In genomic region chr5:9820696-9821449, GRCh38 we compare ENCODE assay signal across 18 cellular contexts.
DNase-seq lines count a peak whose midpoint lies in the region; ATAC-seq, FAIRE-seq and TF ChIP-seq lines count a peak whose summit lies in the region.
"Had no signal": no experiment of that assay in that cellular context is flagged by ENCODE, and none has a peak within 500 bp of the region (broad histone marks: within the 10 kb centered on the region; RNA-seq: fewer than 3 reads in every experiment).

No MANE protein-coding gene starts in this region.

- H4K20me1 ChIP-seq in H1 (replicated peaks in 1 of 2; ENCODE audit: control insufficient read depth in 1 of 2, insufficient read depth in 2 of 2, low read length in 2 of 2): no peaks in the 10 kb centered on the region

- H4K8ac ChIP-seq in H1 (ENCODE audit: extremely low read depth, insufficient read depth, low read length) (no peak overlapping the region), mesendoderm (ENCODE audit: low read depth, low read length) (no peak overlapping the region)

- no peak overlapping the region for H2BK15ac ChIP-seq in H1 (ENCODE audit: low read length)
- H2BK15ac ChIP-seq in mesendoderm (replicated peaks; ENCODE audit: low read depth): no peak overlapping the region

- H3K4me2 ChIP-seq in H1 (ENCODE audit: insufficient read depth in 1 of 2, low read depth in 2 of 2, low read length in 2 of 2) (no peak overlapping the region), mesendoderm (ENCODE audit: low read length) (no peak overlapping the region)

- peak overlapping the region; percentile 38; the same call in 1 of the 2 replicates for H2AFZ ChIP-seq in H1 (ENCODE audit: low read length)

- TF ChIP-seq RAD21 in H1 (IDR thresholded peaks at IDR 0.05 in 1 of 2, conservative IDR thresholded peaks at IDR 0.05 in 1 of 2; ENCODE audit: low read depth in 2 of 2, low read length in 2 of 2): no peak

- no peak for TF ChIP-seq EP300 in H1 (IDR thresholded peaks at IDR 0.05; ENCODE audit: borderline replicate concordance in 1 of 2, low read depth in 2 of 2, low read length in 2 of 2)

- H3K9ac ChIP-seq in H1 (replicated peaks in 1 of 4; ENCODE audit: extremely low read depth in 1 of 4, low read depth in 3 of 4, low read length in 3 of 4) (no peak overlapping the region), mesendoderm (ENCODE audit: low read length) (no peak overlapping the region)

- no peaks in the 10 kb centered on the region for H3K36me3 ChIP-seq in H1 (ENCODE audit: control insufficient read depth in 2 of 4, insufficient read depth in 4 of 4, low read length in 3 of 4)
- H3K36me3 ChIP-seq in mesendoderm (ENCODE audit: control insufficient read depth, insufficient read depth, low read length): no peaks in the 10 kb centered on the region
- H3K36me3 ChIP-seq: ascending aorta, ovary had no signal

- in situ Hi-C loops in ACHN (cut with HindIII; ENCODE audit: low pct_ligation_motif_present, low pct_unique_long_range_greater_than_20kb, low sequenced_read_pairs): no loop called here

- POLR2A ChIA-PET in H1 (lab: Charles Lee; ENCODE audit: partially characterized antibody): no interaction called here

- 84% methylated on average over 4 of the region's 4 CpGs; no CpG with 5 or more reads in 1 of the 2 experiments for WGBS in H1 (ENCODE audit: extremely low coverage in 1 of 2, insufficient coverage in 1 of 2, insufficient read length in 1 of 2, insufficient replicate concordance in 2 of 2, low coverage in 1 of 2, low lambda C conversion rate in 2 of 2, missing lambda C conversion rate in 1 of 2), 2 experiments
- WGBS in mesendoderm (ENCODE audit: extremely low coverage, insufficient coverage, low lambda C conversion rate): no CpG with 5 or more reads among the region's 4 CpGs

- no peak for ATAC-seq in HG02763 (IDR thresholded peaks at IDR 0.05; ENCODE audit: unreplicated experiment)
- ATAC-seq in HG02973 (IDR thresholded peaks at IDR 0.05; ENCODE audit: unreplicated experiment): no peak
- ATAC-seq: left ventricle myocardium superior, SK-N-SH treated with all-trans-retinoic acid at 6 μM for 48 hours had no signal

- H3K27ac ChIP-seq in H1 (ENCODE audit: low read depth, low read length) (no peak overlapping the region), mesendoderm (ENCODE audit: low read depth, low read length) (no peak overlapping the region)
- H3K27ac ChIP-seq: ascending aorta, ovary had no signal

- H3K4me1 ChIP-seq in H1 (replicated peaks in 1 of 4; ENCODE audit: control insufficient read depth in 3 of 4, insufficient read depth in 4 of 4, low read length in 3 of 4) (no peaks in the 10 kb centered on the region), mesendoderm (ENCODE audit: control insufficient read depth, low read depth, low read length) (no peaks in the 10 kb centered on the region)
- H3K4me1 ChIP-seq: ascending aorta, Caco-2 had no signal

- H3K27me3 ChIP-seq in H1 (replicated peaks in 1 of 4; ENCODE audit: control insufficient read depth in 3 of 4, extremely low read depth in 1 of 4, insufficient read depth in 3 of 4, low read length in 3 of 4) (no peaks in the 10 kb centered on the region), mesendoderm (ENCODE audit: insufficient read depth, low read length, poor library complexity) (no peaks in the 10 kb centered on the region)
- H3K27me3 ChIP-seq: ascending aorta, ovary had no signal

- H3K23ac ChIP-seq in H1 (ENCODE audit: insufficient read length) (no peak overlapping the region), mesendoderm (ENCODE audit: low read length) (no peak overlapping the region)

- no peak for TF ChIP-seq CTCF in AG10803 (conservative IDR thresholded peaks at IDR 0.05; ENCODE audit: low read length)
- no peak for TF ChIP-seq CTCF in HFF-Myc (IDR thresholded peaks at IDR 0.05; ENCODE audit: low read depth, low read length, missing control alignments)
- TF ChIP-seq CTCF in H1 (IDR thresholded peaks at IDR 0.05; ENCODE audit: control extremely low read depth in 1 of 3, insufficient read depth in 1 of 3, low read depth in 1 of 3, low read length in 3 of 3): no peak

- H3K56ac ChIP-seq in H1 (replicated peaks; ENCODE audit: insufficient read length, low read depth, low read length) (no peak overlapping the region), mesendoderm (ENCODE audit: low read length) (no peak overlapping the region)

- no peak overlapping the region for H3K4ac ChIP-seq in H1 (replicated peaks; ENCODE audit: insufficient read length, low read depth, low read length)
- peak overlapping the region; percentile 48 for H3K4ac ChIP-seq in mesendoderm (ENCODE audit: low read depth, low read length)

- no peak for TF ChIP-seq POLR2A in H1 (IDR thresholded peaks at IDR 0.05; ENCODE audit: control extremely low read depth in 1 of 2, low read depth in 2 of 2, low read length in 2 of 2)

- no peak overlapping the region for H2BK12ac ChIP-seq in H1 (ENCODE audit: low read depth, low read length)

- no peak overlapping the region for H4K91ac ChIP-seq in H1 (replicated peaks; ENCODE audit: insufficient read length, low read length)

- no peak overlapping the region for H3K14ac ChIP-seq in H1 (ENCODE audit: insufficient read length)

- H3K9me3 ChIP-seq in H1 (ENCODE audit: insufficient read depth in 2 of 2, low read depth in 1 of 2, low read length in 1 of 2): no peaks in the 10 kb centered on the region
- H3K9me3 ChIP-seq: ascending aorta, Caco-2, ovary had no signal

- H4K5ac ChIP-seq in H1 (ENCODE audit: insufficient read length, low read depth, low read length): no peak overlapping the region
- no peak overlapping the region for H4K5ac ChIP-seq in mesendoderm (ENCODE audit: low read length)

- DNase-seq in AG10803 (ENCODE audit: low read depth): peak; percentile 88
- DNase-seq in HFF-Myc (ENCODE audit: extremely low read depth, low read depth): peak; percentile 40
- DNase-seq in H1 (ENCODE audit: low read depth in 1 of 2, low spot score in 2 of 2): no peak
- no peak for DNase-seq in mesendoderm
- DNase-seq in ACHN: no peak
- DNase-seq in GM19239 (ENCODE audit: insufficient read length, low spot score): no peak
- DNase-seq: activated CD4-positive, alpha-beta T cell treated with anti-CD3 and anti-CD28 coated beads for 1 hour; Caco-2; left ventricle myocardium superior; NCI-H1694; NCI-H774; ovary had no signal

- H2BK20ac ChIP-seq in H1 (ENCODE audit: low read length): no peak overlapping the region

- no peak overlapping the region for H2BK120ac ChIP-seq in H1 (replicated peaks; ENCODE audit: low read depth, low read length)
- no peak overlapping the region for H2BK120ac ChIP-seq in mesendoderm (ENCODE audit: low read depth, low read length)

- no peak overlapping the region for H2BK5ac ChIP-seq in H1 (ENCODE audit: low read depth, low read length)
- H2BK5ac ChIP-seq in mesendoderm (ENCODE audit: low read length): no peak overlapping the region

- peak overlapping the region; percentile 30 for H3K4me3 ChIP-seq in AG10803 (ENCODE audit: low read length)
- H3K4me3 ChIP-seq in HFF-Myc (replicated peaks; ENCODE audit: low read depth, low read length): no peak overlapping the region
- no peak overlapping the region for H3K4me3 ChIP-seq in H1 (ENCODE audit: extremely low read depth in 1 of 4, insufficient read depth in 2 of 4, low read depth in 3 of 4, low read length in 4 of 4)
- H3K4me3 ChIP-seq in mesendoderm (ENCODE audit: low read length): no peak overlapping the region
- H3K4me3 ChIP-seq: ascending aorta, ovary had no signal

- H3K79me2 ChIP-seq in H1 (ENCODE audit: control insufficient read depth in 1 of 2, insufficient read depth in 2 of 2, low read length in 2 of 2) (no peaks in the 10 kb centered on the region), mesendoderm (ENCODE audit: control insufficient read depth, insufficient read depth, low read length) (no peaks in the 10 kb centered on the region)

- H2AK5ac ChIP-seq in H1 (ENCODE audit: low read depth, low read length) (no peak overlapping the region), mesendoderm (ENCODE audit: low read length) (peak overlapping the region; percentile 39)

- CTCF ChIA-PET in H1 (lab: Charles Lee; ENCODE audit: partially characterized antibody): interaction anchor here (0.9 to 3.4 kb wide), 5 partner anchors 8 to 210 kb away, joined by 3 to 9 read pairs (median 4); no protein-coding TSS in a partner anchor

- H3K23me2 ChIP-seq in H1 (ENCODE audit: low read depth, low read length): no peaks in the 10 kb centered on the region

- FAIRE-seq in H1 (lab: Jason Lieb, UNC) (no peak), GM19239 (lab: Jason Lieb, UNC) (no peak)
- FAIRE-seq: GM12892, HTR-8/SVneo had no signal

- H3K18ac ChIP-seq in H1 (ENCODE audit: extremely low read depth, low read length) (no peak overlapping the region), mesendoderm (ENCODE audit: low read length) (peak overlapping the region; percentile 7)

- H3K79me1 ChIP-seq in H1 (ENCODE audit: low read depth, low read length) (no peaks in the 10 kb centered on the region), mesendoderm (ENCODE audit: low read length) (no peaks in the 10 kb centered on the region)

TF ChIP-seq in H1, 55 proteins besides CTCF, POLR2A, EP300 and RAD21:
- TF ChIP-seq SP1 (IDR thresholded peaks at IDR 0.05; ENCODE audit: low read depth, low read length): no peak
- no peak for TF ChIP-seq GABPA (IDR thresholded peaks at IDR 0.05; ENCODE audit: borderline replicate concordance, insufficient read depth, low read length)
- TF ChIP-seq GTF2F1 (IDR thresholded peaks at IDR 0.05; ENCODE audit: borderline replicate concordance, low read depth, low read length): no peak
- no peak for TF ChIP-seq TAF1 (IDR thresholded peaks at IDR 0.05; ENCODE audit: low read depth, low read length)
- no peak for TF ChIP-seq FOSL1 (IDR thresholded peaks at IDR 0.05; ENCODE audit: insufficient read depth, low read depth, low read length)
- no peak for TF ChIP-seq SAP30 (IDR thresholded peaks at IDR 0.05; ENCODE audit: insufficient read depth, insufficient replicate concordance, low read length)
- no peak for TF ChIP-seq CEBPB (IDR thresholded peaks at IDR 0.05; ENCODE audit: low read depth, low read length)
- TF ChIP-seq YY1 (IDR thresholded peaks at IDR 0.05; ENCODE audit: low read depth, low read length): no peak

Comparison
In these comparisons a context has a peak if more than half of its experiments do, and no peak if none do; other contexts are left out.
1. DNase-seq: peak in AG10803 (single experiment) and HFF-Myc (single experiment); none in H1 (0 of 2), mesendoderm (single experiment), ACHN (single experiment) and GM19239 (single experiment).